In genomic region chr5:36932056-36932455, GRCh38 we compare ENCODE assay signal across 18 cellular contexts. TPM values are rescaled to one million over a fixed set of nuclear protein-coding genes. Genes with fewer than 3 reads are reported as not detected.
A peak's percentile ranks its signal among the peaks of the same experiment; 100 is the strongest.
DNase-seq lines count a peak whose midpoint lies in the region; ATAC-seq and TF ChIP-seq lines count a peak whose summit lies in the region.
"Had no signal": no experiment of that assay in that cellular context is flagged by ENCODE, and none has a peak within 500 bp of the region (broad histone marks: within the 10 kb centered on the region; RNA-seq: fewer than 3 reads in every experiment).

No MANE protein-coding gene starts in this region.

- no peak overlapping the region for H3K27ac ChIP-seq in CD4-positive, CD25-positive, alpha-beta regulatory T cell (ENCODE audit: insufficient read depth, low read length, poor library complexity, severe bottlenecking)
- H3K27ac ChIP-seq in CD4-positive, alpha-beta T cell (ENCODE audit: low read depth, low read length), result no peak overlapping the region
- H3K27ac ChIP-seq in endodermal cell (ENCODE audit: low read depth, low read length), result no peak overlapping the region

- H3K9ac ChIP-seq in endodermal cell (ENCODE audit: extremely low read depth, low read length, poor library complexity, severe bottlenecking), result no peak overlapping the region

- POLR2A ChIA-PET in CD4-positive, alpha-beta T cell (lab: Charles Lee), result no interaction called here

- no peaks in the 10 kb centered on the region for H3K27me3 ChIP-seq in CD4-positive, CD25-positive, alpha-beta regulatory T cell (ENCODE audit: control insufficient read depth, insufficient read depth, low read length)
- H3K27me3 ChIP-seq in CD4-positive, alpha-beta T cell (ENCODE audit: control insufficient read depth, insufficient read depth, low read length), result no peaks in the 10 kb centered on the region
- H3K27me3 ChIP-seq in endodermal cell (ENCODE audit: control insufficient read depth, insufficient read depth, low read length, poor library complexity, severe bottlenecking), result no peaks in the 10 kb centered on the region
- H3K27me3 ChIP-seq: BE2C had no signal

- H3K27ac Mint-ChIP-seq in CD4-positive, CD25-positive, alpha-beta regulatory T cell, result no peak overlapping the region
- H3K27ac Mint-ChIP-seq in CD4-positive, alpha-beta T cell, result no peak overlapping the region
- peak overlapping the region; percentile 9 for H3K27ac Mint-ChIP-seq in T-helper 17 cell
- peak overlapping the region; percentile 50 for H3K27ac Mint-ChIP-seq in endodermal cell
- no peak overlapping the region for H3K27ac Mint-ChIP-seq in Calu3 (ENCODE audit: unreplicated experiment)
- H3K27ac Mint-ChIP-seq: CD4-positive, alpha-beta memory T cell; IgD-negative memory B cell had no signal

- WGBS in endodermal cell (ENCODE audit: insufficient coverage in 1 of 2, insufficient read length in 1 of 2), 2 experiments, result 96% methylated on average over 4 of the region's 4 CpGs; no CpG with 5 or more reads in 1 of the 2 experiments

- no peak for TF ChIP-seq CTCF in CD4-positive, alpha-beta T cell (IDR thresholded peaks at IDR 0.05)
- TF ChIP-seq CTCF in endodermal cell (conservative IDR thresholded peaks at IDR 0.05), result no peak
- no peak for TF ChIP-seq CTCF in Calu3 (IDR thresholded peaks at IDR 0.05; ENCODE audit: unreplicated experiment)

- H3K4me3 ChIP-seq in CD4-positive, CD25-positive, alpha-beta regulatory T cell (ENCODE audit: low read depth, low read length), result peak overlapping the region; percentile 33
- no peak overlapping the region for H3K4me3 ChIP-seq in endodermal cell (ENCODE audit: low read length)
- H3K4me3 ChIP-seq: HAP-1 had no signal

- BruUV-seq in Calu3 (replicated peaks; lab: Mats Ljungman, UMichigan), result no TSS peak

- intact Hi-C loops in CD4-positive, alpha-beta T cell (cut with DNase I, micrococcal nuclease), result no loop called here
- intact Hi-C loops in Calu3 (cut with micrococcal nuclease; ENCODE audit: unreplicated experiment), result no loop called here

- CTCF ChIA-PET in CD4-positive, alpha-beta T cell (lab: Charles Lee), result no interaction called here
- CTCF ChIA-PET in Calu3 (lab: Charles Lee), result interaction anchor here (0.7 kb wide), 1 partner anchor 272 kb away, joined by 9 read pairs; no protein-coding TSS in a partner anchor

- no peaks in the 10 kb centered on the region for H3K27me3 Mint-ChIP-seq in CD4-positive, CD25-positive, alpha-beta regulatory T cell
- H3K27me3 Mint-ChIP-seq in CD4-positive, alpha-beta T cell, result no peaks in the 10 kb centered on the region
- H3K27me3 Mint-ChIP-seq in T-helper 17 cell (no peaks in the 10 kb centered on the region), endodermal cell (ENCODE audit: insufficient read depth) (no peaks in the 10 kb centered on the region), Calu3 (ENCODE audit: unreplicated experiment) (no peaks in the 10 kb centered on the region)
- H3K27me3 Mint-ChIP-seq: CD4-positive, alpha-beta memory T cell; IgD-negative memory B cell had no signal

- no peak for DNase-seq in CD4-positive, CD25-positive, alpha-beta regulatory T cell
- DNase-seq in CD4-positive, alpha-beta T cell, result no peak
- DNase-seq in T-helper 17 cell, result no peak
- no peak for DNase-seq in endodermal cell
- no peak for DNase-seq in Calu3
- DNase-seq in D341Med (ENCODE audit: low spot score), result no peak
- DNase-seq: ACHN; BE2C; C1 segment of cervical spinal cord; CD4-positive, alpha-beta memory T cell; GDM1; Karpas-422; KBM-7 had no signal

- no peaks in the 10 kb centered on the region for H3K36me3 Mint-ChIP-seq in CD4-positive, CD25-positive, alpha-beta regulatory T cell
- no peaks in the 10 kb centered on the region for H3K36me3 Mint-ChIP-seq in CD4-positive, alpha-beta T cell (ENCODE audit: low read depth)
- H3K36me3 Mint-ChIP-seq in T-helper 17 cell (ENCODE audit: low read depth) (no peaks in the 10 kb centered on the region), endodermal cell (ENCODE audit: low read depth) (no peaks in the 10 kb centered on the region), Calu3 (ENCODE audit: insufficient read depth, unreplicated experiment) (no peaks in the 10 kb centered on the region)

- ATAC-seq in CD4-positive, CD25-positive, alpha-beta regulatory T cell (ENCODE audit: low read depth in 2 of 2), result no peak
- ATAC-seq in CD4-positive, alpha-beta T cell (ENCODE audit: poor library complexity), result no peak
- ATAC-seq in T-helper 17 cell (no peak), GM21360 (IDR thresholded peaks at IDR 0.05; ENCODE audit: unreplicated experiment) (no peak), HG02623 (IDR thresholded peaks at IDR 0.05; ENCODE audit: unreplicated experiment) (no peak)
- ATAC-seq: HepG2 had no signal

- peaks cover 18% of the 10 kb centered on the region for H3K4me1 ChIP-seq in CD4-positive, CD25-positive, alpha-beta regulatory T cell (ENCODE audit: control insufficient read depth, insufficient read depth, low read length, poor library complexity, severe bottlenecking)
- H3K4me1 ChIP-seq in endodermal cell (ENCODE audit: control insufficient read depth, insufficient read depth, low read length), result no peaks in the 10 kb centered on the region
- H3K4me1 ChIP-seq: BE2C, HAP-1 had no signal

- H3K9me3 Mint-ChIP-seq in CD4-positive, CD25-positive, alpha-beta regulatory T cell, result no peaks in the 10 kb centered on the region
- no peaks in the 10 kb centered on the region for H3K9me3 Mint-ChIP-seq in CD4-positive, alpha-beta T cell
- H3K9me3 Mint-ChIP-seq in endodermal cell, result no peaks in the 10 kb centered on the region
- no peaks in the 10 kb centered on the region for H3K9me3 Mint-ChIP-seq in Calu3 (ENCODE audit: low read depth, unreplicated experiment)
- H3K9me3 Mint-ChIP-seq: IgD-negative memory B cell had no signal

- peaks cover 68 to 89% (median 74%) of the 10 kb centered on the region in 4 donors for H3K4me1 Mint-ChIP-seq in CD4-positive, CD25-positive, alpha-beta regulatory T cell
- peaks cover 90% of the 10 kb centered on the region for H3K4me1 Mint-ChIP-seq in CD4-positive, alpha-beta T cell (ENCODE audit: low read depth)
- peaks cover 52% of the 10 kb centered on the region for H3K4me1 Mint-ChIP-seq in T-helper 17 cell
- H3K4me1 Mint-ChIP-seq in endodermal cell, result no peaks in the 10 kb centered on the region
- H3K4me1 Mint-ChIP-seq in Calu3 (ENCODE audit: low read depth, unreplicated experiment), result peaks cover 19% of the 10 kb centered on the region

- H3K4me3 Mint-ChIP-seq in CD4-positive, CD25-positive, alpha-beta regulatory T cell, result peak overlapping the region in 3 of 4 donors; percentile 2 to 49 (median 44)
- peak overlapping the region; percentile 5 for H3K4me3 Mint-ChIP-seq in CD4-positive, alpha-beta T cell
- H3K4me3 Mint-ChIP-seq in T-helper 17 cell (no peak overlapping the region), endodermal cell (no peak overlapping the region), Calu3 (ENCODE audit: low read depth, unreplicated experiment) (no peak overlapping the region)

- no peaks in the 10 kb centered on the region for H3K9me3 ChIP-seq in CD4-positive, CD25-positive, alpha-beta regulatory T cell (ENCODE audit: control insufficient read depth in 2 of 2, low read length in 2 of 2)
- no peaks in the 10 kb centered on the region for H3K9me3 ChIP-seq in CD4-positive, alpha-beta T cell (ENCODE audit: control insufficient read depth, low read length)
- no peaks in the 10 kb centered on the region for H3K9me3 ChIP-seq in T-helper 17 cell (ENCODE audit: control insufficient read depth, low read length, poor library complexity, severe bottlenecking)
- H3K9me3 ChIP-seq in endodermal cell (ENCODE audit: control insufficient read depth, low read length), result no peaks in the 10 kb centered on the region
- H3K9me3 ChIP-seq: BE2C, HAP-1 had no signal

- no peaks in the 10 kb centered on the region for H3K36me3 ChIP-seq in CD4-positive, CD25-positive, alpha-beta regulatory T cell (ENCODE audit: control insufficient read depth, insufficient read depth, low read length)
- no peaks in the 10 kb centered on the region for H3K36me3 ChIP-seq in endodermal cell (ENCODE audit: control insufficient read depth, insufficient read depth, low read length)
- H3K36me3 ChIP-seq: BE2C, HAP-1 had no signal

RNA-seq across cellular contexts. Expression of gene NIPBL, which starts 55.5 kb away (rescaled TPM):
- 132 TPM for total RNA-seq in CD4-positive, CD25-positive, alpha-beta regulatory T cell
- polyA plus RNA-seq in CD4-positive, CD25-positive, alpha-beta regulatory T cell, result 10 to 100 TPM; 12.5 to 21.2 (median 15.4) TPM
- total RNA-seq in CD4-positive, alpha-beta T cell, result 100 to 1,000 TPM; 108 to 120 TPM
- total RNA-seq in T-helper 17 cell (100 to 1,000 TPM; 113 to 118 TPM), endodermal cell (10 to 100 TPM; 63.3 to 65.8 TPM), Calu3 (2022) (53.1 and 53.2 TPM in 2 replicates)
- 51.1 TPM for polyA plus RNA-seq in endodermal cell (2013, experiment 1 of 2)
- polyA plus RNA-seq in endodermal cell (2013, experiment 2 of 2), result 46.3 TPM

Comparison
In these comparisons a context has a peak if more than half of its experiments do, and no peak if none do; other contexts are left out.
1. H3K27ac Mint-ChIP-seq: peak in T-helper 17 cell (single experiment) and endodermal cell (single experiment); none in CD4-positive, CD25-positive, alpha-beta regulatory T cell (0 of 3), CD4-positive, alpha-beta T cell (single experiment) and Calu3 (single experiment).
2. H3K4me3 Mint-ChIP-seq: peak in CD4-positive, CD25-positive, alpha-beta regulatory T cell (3 of 4) and CD4-positive, alpha-beta T cell (single experiment); none in T-helper 17 cell (single experiment), endodermal cell (single experiment) and Calu3 (single experiment).